Comparison of ENCODE assay signal across 11 cellular contexts in genomic region chr12:124686885-124687694, GRCh38.
A peak's percentile ranks its signal among the peaks of the same experiment; 100 is the strongest.
DNase-seq lines count a peak whose midpoint lies in the region; ATAC-seq, FAIRE-seq and TF ChIP-seq lines count a peak whose summit lies in the region.
"Had no signal": no experiment of that assay in that cellular context is flagged by ENCODE, and none has a peak within 500 bp of the region (broad histone marks: within the 10 kb centered on the region; RNA-seq: fewer than 3 reads in every experiment).

No MANE protein-coding gene starts in this region.

- H4K91ac ChIP-seq in trophoblast cell (ENCODE audit: low read depth, low read length): peak overlapping the region; percentile 61

- CTCF ChIA-PET in CD8-positive, alpha-beta T cell (lab: Charles Lee): no interaction called here
- CTCF ChIA-PET in HepG2 (lab: Yijun Ruan, JAX; ENCODE audit: low intra/inter-chr PET ratio, low total read pairs): interaction anchor here (0.6 kb wide), 1 partner anchor 118 kb away, joined by 3 read pairs; no protein-coding TSS in a partner anchor

- H2BK5ac ChIP-seq in trophoblast cell (ENCODE audit: low read depth, low read length, poor library complexity): peak overlapping the region; percentile 37

- H3K79me1 ChIP-seq in trophoblast cell (ENCODE audit: low read length): peaks cover 36% of the 10 kb centered on the region

- peaks cover 22% of the 10 kb centered on the region for H3K4me1 ChIP-seq in CD8-positive, alpha-beta T cell (ENCODE audit: insufficient read depth, low read length)
- peaks cover 41% of the 10 kb centered on the region for H3K4me1 ChIP-seq in RWPE2 (ENCODE audit: insufficient read depth, poor library complexity, severe bottlenecking)
- H3K4me1 ChIP-seq in trophoblast cell (ENCODE audit: control insufficient read depth in 1 of 2, insufficient read depth in 2 of 2, low read length in 2 of 2): peaks cover 37 to 44% of the 10 kb centered on the region in 2 experiments
- H3K4me1 ChIP-seq in HepG2 (ENCODE audit: insufficient read depth, low read length): peaks cover 32% of the 10 kb centered on the region

- H3K27ac ChIP-seq in CD8-positive, alpha-beta T cell (ENCODE audit: low read depth, low read length): no peak overlapping the region
- H3K27ac ChIP-seq in RWPE2 (ENCODE audit: poor library complexity, severe bottlenecking): peak overlapping the region; percentile 91
- no peak overlapping the region for H3K27ac ChIP-seq in trophoblast cell (ENCODE audit: low read depth, low read length)
- H3K27ac ChIP-seq in HepG2 (ENCODE audit: extremely low read length, insufficient read depth, low read length): no peak overlapping the region
- H3K27ac ChIP-seq: HL-60 had no signal

- H2BK12ac ChIP-seq in trophoblast cell (ENCODE audit: low read length): peak overlapping the region; percentile 88

- H3K27me3 ChIP-seq in CD8-positive, alpha-beta T cell (ENCODE audit: insufficient read depth, low read length): no peaks in the 10 kb centered on the region
- H3K27me3 ChIP-seq in RWPE2 (ENCODE audit: insufficient read depth, poor library complexity, severe bottlenecking): no peaks in the 10 kb centered on the region
- H3K27me3 ChIP-seq in trophoblast cell (ENCODE audit: insufficient read depth, low read length): no peaks in the 10 kb centered on the region
- peaks cover 2 to 46% of the 10 kb centered on the region in 2 experiments for H3K27me3 ChIP-seq in HepG2 (ENCODE audit: control insufficient read depth in 1 of 2, insufficient read depth in 2 of 2, low read length in 2 of 2)

- no CpG with 5 or more reads among the region's 10 CpGs for WGBS in trophoblast cell (ENCODE audit: extremely low coverage, insufficient coverage, insufficient read length)
- 34% methylated on average over 7 of the region's 10 CpGs for WGBS in HepG2 (ENCODE audit: low lambda C conversion rate)

- H4K8ac ChIP-seq in trophoblast cell (ENCODE audit: low read depth, low read length): peak overlapping the region; percentile 19

- peak overlapping the region; percentile 42 for H3K14ac ChIP-seq in trophoblast cell (ENCODE audit: low read length)

- H3K27ac Mint-ChIP-seq in CD8-positive, alpha-beta T cell: peak overlapping the region; percentile 61
- peak overlapping the region; percentile 6 to 86 for H3K27ac Mint-ChIP-seq in effector memory CD8-positive, alpha-beta T cell
- H3K27ac Mint-ChIP-seq: activated T-cell treated with anti-CD3 and anti-CD28 coated beads, Interleukin-2, amount 50 U/mL, for 72 hours had no signal

- peaks cover 24% of the 10 kb centered on the region for H3K4me1 Mint-ChIP-seq in CD8-positive, alpha-beta T cell (ENCODE audit: low read depth)
- H3K4me1 Mint-ChIP-seq in effector memory CD8-positive, alpha-beta T cell (ENCODE audit: low read depth in 2 of 2): peaks cover 19 to 25% of the 10 kb centered on the region in 2 donors

- POLR2A ChIA-PET in CD8-positive, alpha-beta T cell (lab: Charles Lee): interaction anchor here (0.5 kb wide), 1 partner anchor 298 kb away, joined by 3 read pairs; no protein-coding TSS in a partner anchor
- POLR2A ChIA-PET in HepG2 (lab: Yijun Ruan, JAX): no interaction called here

- peak overlapping the region; percentile 13 for H3K4me3 ChIP-seq in CD8-positive, alpha-beta T cell (ENCODE audit: low read depth, low read length)
- H3K4me3 ChIP-seq in RWPE2 (ENCODE audit: severe bottlenecking) (no peak overlapping the region), trophoblast cell (ENCODE audit: low read depth, low read length) (no peak overlapping the region), HepG2 (replicated peaks in 1 of 3; ENCODE audit: insufficient read depth in 1 of 3, low read depth in 2 of 3, low read length in 3 of 3) (no peak overlapping the region)

- H3K4me2 ChIP-seq in trophoblast cell (ENCODE audit: low read length) (no peak overlapping the region), HepG2 (ENCODE audit: low read depth, low read length) (no peak overlapping the region)

- no peak overlapping the region for H3K23ac ChIP-seq in trophoblast cell (ENCODE audit: low read length)

- intact Hi-C loops in CD8-positive, alpha-beta T cell (cut with DNase I, micrococcal nuclease): no loop called here
- intact Hi-C loops in HepG2 (cut with micrococcal nuclease; ENCODE audit: unreplicated experiment): no loop called here

- no peaks in the 10 kb centered on the region for H3K36me3 Mint-ChIP-seq in CD8-positive, alpha-beta T cell
- H3K36me3 Mint-ChIP-seq in effector memory CD8-positive, alpha-beta T cell (ENCODE audit: insufficient read depth): no peaks in the 10 kb centered on the region

- no peak overlapping the region for H3K9ac ChIP-seq in trophoblast cell (ENCODE audit: low read length)
- H3K9ac ChIP-seq in HepG2 (ENCODE audit: insufficient read depth, low read depth, low read length): no peak overlapping the region

- DNase-seq in CD8-positive, alpha-beta T cell: no peak
- DNase-seq in RWPE2 (ENCODE audit: low spot score): no peak
- DNase-seq in effector memory CD8-positive, alpha-beta T cell: no peak
- DNase-seq in trophoblast cell: no peak
- DNase-seq in Kasumi-1 (lab: John Stamatoyannopoulos, UW): no peak
- no peak for DNase-seq in HepG2 (ENCODE audit: low spot score)
- no peak for DNase-seq in activated CD8-positive, alpha-beta memory T cell treated with anti-CD3 and anti-CD28 coated beads, Interleukin-2, amount 50 U/mL, for 48 hours
- no peak for DNase-seq in SIG-M5 treated with dmso at 0.1 percent for 504 hours (lab: John Stamatoyannopoulos, UW; ENCODE audit: unreplicated experiment)

- H4K12ac ChIP-seq in trophoblast cell (ENCODE audit: low read depth, low read length): no peak overlapping the region

- H3K9me3 ChIP-seq in CD8-positive, alpha-beta T cell (ENCODE audit: low read length): no peaks in the 10 kb centered on the region
- H3K9me3 ChIP-seq in RWPE2 (ENCODE audit: severe bottlenecking) (no peaks in the 10 kb centered on the region), trophoblast cell (ENCODE audit: insufficient read depth, low read depth, low read length) (peaks cover 3% of the 10 kb centered on the region), HepG2 (ENCODE audit: low read length) (no peaks in the 10 kb centered on the region)

- peaks cover 6% of the 10 kb centered on the region for H3K9me3 Mint-ChIP-seq in CD8-positive, alpha-beta T cell
- H3K9me3 Mint-ChIP-seq in effector memory CD8-positive, alpha-beta T cell: no peaks in the 10 kb centered on the region

- H3K18ac ChIP-seq in trophoblast cell (ENCODE audit: low read length): peak overlapping the region; percentile 2

- peak; percentile 20 for ATAC-seq in CD8-positive, alpha-beta T cell
- ATAC-seq in RWPE2 (ENCODE audit: low read depth): no peak
- peak; percentile 19 for ATAC-seq in effector memory CD8-positive, alpha-beta T cell (replicated peaks)
- ATAC-seq in HepG2: no peak

- peak overlapping the region; percentile 60 for H3K4me3 Mint-ChIP-seq in CD8-positive, alpha-beta T cell
- peak overlapping the region; percentile 55 to 63 for H3K4me3 Mint-ChIP-seq in effector memory CD8-positive, alpha-beta T cell

- H3K36me3 ChIP-seq in CD8-positive, alpha-beta T cell (ENCODE audit: insufficient read depth, low read length): no peaks in the 10 kb centered on the region
- H3K36me3 ChIP-seq in RWPE2 (ENCODE audit: low read depth) (no peaks in the 10 kb centered on the region), trophoblast cell (ENCODE audit: control insufficient read depth in 1 of 2, insufficient read depth in 2 of 2, low read length in 2 of 2) (no peaks in the 10 kb centered on the region), HepG2 (replicated peaks in 1 of 2; ENCODE audit: control insufficient read depth in 1 of 2, insufficient read depth in 2 of 2, low read length in 2 of 2) (no peaks in the 10 kb centered on the region)

- no peak for TF ChIP-seq CTCF in CD8-positive, alpha-beta T cell (IDR thresholded peaks at IDR 0.05)
- TF ChIP-seq CTCF in RWPE2 (IDR thresholded peaks at IDR 0.05; ENCODE audit: poor library complexity, severe bottlenecking): no peak
- TF ChIP-seq CTCF in HepG2 (CRISPR knock-in tag; IDR thresholded peaks at IDR 0.05): no peak

- no peaks in the 10 kb centered on the region for H4K20me1 ChIP-seq in HepG2 (ENCODE audit: insufficient read depth, low read length)

- in situ Hi-C loops in HepG2 (cut with HindIII; ENCODE audit: extremely low pct_ligation_motif_present, low pct_unique_long_range_greater_than_20kb): no loop called here

- no peak for FAIRE-seq in HepG2 (lab: Jason Lieb, UNC)
- FAIRE-seq: D721Med had no signal

- H2BK120ac ChIP-seq in trophoblast cell (ENCODE audit: insufficient read depth, low read length, poor library complexity): peak overlapping the region; percentile 32

- peak overlapping the region; percentile 5 for H2AK5ac ChIP-seq in trophoblast cell (ENCODE audit: low read length)

- BruUV-seq in HepG2 (replicated peaks; lab: Mats Ljungman, UMichigan): no TSS peak

- H3K79me2 ChIP-seq in trophoblast cell (ENCODE audit: control insufficient read depth, insufficient read depth, low read length, poor library complexity) (peaks cover 6% of the 10 kb centered on the region), HepG2 (ENCODE audit: insufficient read depth, low read length) (no peaks in the 10 kb centered on the region)

- H3K4ac ChIP-seq in trophoblast cell (ENCODE audit: low read depth, low read length): no peak overlapping the region

- no peak for TF ChIP-seq POLR2A in HepG2 (IDR thresholded peaks at IDR 0.05; ENCODE audit: insufficient read depth in 1 of 2, low read depth in 2 of 2, low read length in 2 of 2)

- H3K27me3 Mint-ChIP-seq in CD8-positive, alpha-beta T cell (ENCODE audit: low read depth): no peaks in the 10 kb centered on the region
- peaks cover 0 to 34% of the 10 kb centered on the region in 2 donors for H3K27me3 Mint-ChIP-seq in effector memory CD8-positive, alpha-beta T cell

- no peak for TF ChIP-seq RAD21 in HepG2 (CRISPR knock-in tag; IDR thresholded peaks at IDR 0.05)

- H2AFZ ChIP-seq in trophoblast cell (ENCODE audit: insufficient read depth, low read length, poor library complexity) (peak overlapping the region; percentile 14), HepG2 (ENCODE audit: low read length) (no peak overlapping the region)

- TF ChIP-seq EP300 in HepG2 (IDR thresholded peaks at IDR 0.05; ENCODE audit: low read depth in 2 of 2, low read length in 2 of 2) (no peak), HepG2 (CRISPR knock-in tag; IDR thresholded peaks at IDR 0.05; ENCODE audit: borderline replicate concordance) (no peak)

TF ChIP-seq in HepG2, 621 proteins besides CTCF, POLR2A, EP300 and RAD21 (continues in another document):
- TF ChIP-seq ZNF614 (CRISPR knock-in tag; IDR thresholded peaks at IDR 0.05; ENCODE audit: borderline replicate concordance) (no peak), ATF2 (CRISPR knock-in tag; IDR thresholded peaks at IDR 0.05) (no peak), MEIS2 (CRISPR knock-in tag; IDR thresholded peaks at IDR 0.05) (no peak)

Comparison
In these comparisons a context has a peak if more than half of its experiments do, and no peak if none do; other contexts are left out.
1. ATAC-seq: peak in CD8-positive, alpha-beta T cell (single experiment) and effector memory CD8-positive, alpha-beta T cell (single experiment); none in RWPE2 (single experiment) and HepG2 (single experiment).